In genomic region chr5:6837519-6838110, GRCh38 we compare ENCODE assay signal across 8 cellular contexts.
DNase-seq lines count a peak whose midpoint lies in the region; ATAC-seq and TF ChIP-seq lines count a peak whose summit lies in the region.

No MANE protein-coding gene starts in this region.

- no peaks in the 10 kb centered on the region for H3K36me3 ChIP-seq in OCI-LY7 (ENCODE audit: insufficient read depth, low read length)

- H3K4me2 ChIP-seq in OCI-LY7 (ENCODE audit: low read length), result no peak overlapping the region

- H4K20me1 ChIP-seq in OCI-LY7 (ENCODE audit: insufficient read depth, low read length), result no peaks in the 10 kb centered on the region

- H3K9me3 ChIP-seq in OCI-LY7 (ENCODE audit: low read length), result no peaks in the 10 kb centered on the region

- BruUV-seq in OCI-LY7 (replicated peaks; lab: Mats Ljungman, UMichigan), result no TSS peak

- no peaks in the 10 kb centered on the region for H3K9me2 ChIP-seq in OCI-LY7 (ENCODE audit: insufficient read depth, low read length)

- H3K27ac ChIP-seq in OCI-LY7 (ENCODE audit: low read depth, low read length, poor library complexity, severe bottlenecking), result no peak overlapping the region

- H2AFZ ChIP-seq in OCI-LY7 (ENCODE audit: low read length), result no peak overlapping the region; the same call in 1 of the 2 replicates

- no peak overlapping the region for H3K4me3 ChIP-seq in OCI-LY7 (ENCODE audit: low read depth, low read length, poor library complexity, severe bottlenecking)

- DNase-seq in activated naive CD4-positive, alpha-beta T cell treated with Interleukin-2 at 50 U/mL for 16 hours, result peak; percentile 46
- DNase-seq in activated naive CD4-positive, alpha-beta T cell (lab: John Stamatoyannopoulos, UW), result no peak
- DNase-seq in OCI-LY7 (ENCODE audit: low spot score) (peak; percentile 43), erythroblast (lab: John Stamatoyannopoulos, UW) (peak; percentile 8 to 47)
- peak; percentile 65 for DNase-seq in stimulated activated naive CD8-positive, alpha-beta T cell treated with anti-CD3 and anti-CD28 coated beads, Interleukin-15, Interleukin-2, amounts not matched to agents 100 U/mL and 50 U/mL, for 24 hours
- DNase-seq in central memory CD4-positive, alpha-beta T cell, result no peak

- POLR2A ChIA-PET in OCI-LY7 (lab: Charles Lee), result interaction anchor here (0.6 kb wide), 2 partner anchors 404 to 1017 kb away, joined by 3 to 6 read pairs; no protein-coding TSS in a partner anchor

- peak; percentile 97 for TF ChIP-seq CTCF in OCI-LY7 (conservative IDR thresholded peaks at IDR 0.05; ENCODE audit: low read length)

- H3K79me2 ChIP-seq in OCI-LY7 (ENCODE audit: insufficient read depth, low read depth, low read length), result no peaks in the 10 kb centered on the region

- no peaks in the 10 kb centered on the region for H3K4me1 ChIP-seq in OCI-LY7 (ENCODE audit: insufficient read depth, low read length, poor library complexity, severe bottlenecking)

- intact Hi-C loops in OCI-LY7 (cut with micrococcal nuclease; ENCODE audit: unreplicated experiment), result loop anchor here (1.0 kb wide), 1 partner anchor 72 kb away; no protein-coding TSS in a partner anchor

- CTCF ChIA-PET in OCI-LY7 (lab: Charles Lee; ENCODE audit: unreplicated experiment), result no interaction called here

- TF ChIP-seq POLR2A in erythroblast (IDR thresholded peaks at IDR 0.05; ENCODE audit: low read length), result no peak

- peak; percentile 11 for ATAC-seq in stimulated activated naive CD8-positive, alpha-beta T cell treated with anti-CD3 and anti-CD28 coated beads, Interleukin-15, Interleukin-2, amounts not matched to agents 100 U/mL and 50 U/mL, for 24 hours
- ATAC-seq in GM18498 (IDR thresholded peaks at IDR 0.05; ENCODE audit: unreplicated experiment), result no peak
- ATAC-seq in HG03571 (IDR thresholded peaks at IDR 0.05; ENCODE audit: unreplicated experiment), result no peak

Comparison
In these comparisons a context has a peak if more than half of its experiments do, and no peak if none do; other contexts are left out.
1. DNase-seq: peak in activated naive CD4-positive, alpha-beta T cell treated with Interleukin-2 at 50 U/mL for 16 hours (single experiment), OCI-LY7 (single experiment), erythroblast (2 of 2) and stimulated activated naive CD8-positive, alpha-beta T cell treated with anti-CD3 and anti-CD28 coated beads, Interleukin-15, Interleukin-2, amounts not matched to agents 100 U/mL and 50 U/mL, for 24 hours (single experiment); none in activated naive CD4-positive, alpha-beta T cell (0 of 4) and central memory CD4-positive, alpha-beta T cell (single experiment).